1 cellular context compared by ENCODE assay signal in the genomic region with DNA sequence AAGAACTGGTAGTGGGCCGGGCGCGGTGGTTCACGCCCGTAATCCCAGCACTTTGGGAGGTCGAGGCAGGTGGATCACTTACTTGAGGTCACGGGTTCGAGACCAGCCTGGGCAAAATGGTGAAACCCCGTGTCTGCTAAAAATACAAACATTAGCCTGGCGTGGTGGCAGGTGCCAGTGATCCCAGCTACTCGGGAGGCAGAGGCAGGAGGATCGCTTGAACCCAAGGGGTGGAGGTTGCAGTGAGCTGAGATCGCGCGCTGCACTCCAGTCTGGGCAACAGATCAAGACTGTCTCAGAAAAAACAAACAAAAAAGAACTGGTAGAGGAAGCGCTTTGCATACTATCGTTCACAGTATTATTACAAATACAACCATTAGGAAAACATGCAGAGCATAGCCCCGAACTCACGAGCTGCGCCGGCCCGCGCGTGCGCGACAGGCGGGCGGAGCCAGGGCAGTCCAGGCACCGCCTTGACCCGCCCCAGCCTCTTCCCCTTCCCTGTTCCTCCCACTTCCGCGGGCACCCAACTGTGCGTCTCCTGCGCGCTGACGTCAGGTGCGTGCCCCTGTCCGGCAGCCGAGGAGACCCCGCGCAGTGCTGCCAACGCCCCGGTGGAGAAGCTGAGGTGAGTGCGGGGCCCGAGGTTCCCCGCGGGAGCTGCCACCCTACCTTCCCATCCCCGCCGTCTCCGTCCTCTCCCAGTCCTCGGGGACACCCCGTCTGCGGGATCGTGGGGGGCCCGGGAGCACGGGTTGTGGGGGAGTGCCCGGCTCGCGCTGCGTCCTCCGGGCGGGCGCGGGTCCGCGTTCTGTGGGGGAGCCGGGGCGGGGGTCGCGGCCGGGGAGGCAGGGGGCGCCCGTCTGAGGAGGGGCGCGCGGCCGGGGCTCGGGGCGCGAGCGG.
TF ChIP-seq lines count a peak whose summit lies in the region.

A gene (plus strand): TSS at position 595 of the 903 bp plus-strand sequence. CDS start 25,770 bp downstream, outside the sequence.

TF ChIP-seq in WTC11, 78 proteins besides CTCF, POLR2A, EP300 and RAD21 (continued from another document and continues in another):
- TF ChIP-seq, protein P1, sequence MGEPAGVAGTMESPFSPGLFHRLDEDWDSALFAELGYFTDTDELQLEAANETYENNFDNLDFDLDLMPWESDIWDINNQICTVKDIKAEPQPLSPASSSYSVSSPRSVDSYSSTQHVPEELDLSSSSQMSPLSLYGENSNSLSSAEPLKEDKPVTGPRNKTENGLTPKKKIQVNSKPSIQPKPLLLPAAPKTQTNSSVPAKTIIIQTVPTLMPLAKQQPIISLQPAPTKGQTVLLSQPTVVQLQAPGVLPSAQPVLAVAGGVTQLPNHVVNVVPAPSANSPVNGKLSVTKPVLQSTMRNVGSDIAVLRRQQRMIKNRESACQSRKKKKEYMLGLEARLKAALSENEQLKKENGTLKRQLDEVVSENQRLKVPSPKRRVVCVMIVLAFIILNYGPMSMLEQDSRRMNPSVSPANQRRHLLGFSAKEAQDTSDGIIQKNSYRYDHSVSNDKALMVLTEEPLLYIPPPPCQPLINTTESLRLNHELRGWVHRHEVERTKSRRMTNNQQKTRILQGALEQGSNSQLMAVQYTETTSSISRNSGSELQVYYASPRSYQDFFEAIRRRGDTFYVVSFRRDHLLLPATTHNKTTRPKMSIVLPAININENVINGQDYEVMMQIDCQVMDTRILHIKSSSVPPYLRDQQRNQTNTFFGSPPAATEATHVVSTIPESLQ (CRISPR knock-in tag; IDR thresholded peaks at IDR 0.05): no peak
- TF ChIP-seq ZBTB21 (CRISPR knock-in tag; IDR thresholded peaks at IDR 0.05; ENCODE audit: borderline replicate concordance) (no peak), FOXP1 (CRISPR knock-in tag; IDR thresholded peaks at IDR 0.05; ENCODE audit: borderline replicate concordance) (peak; percentile 76; the same call in 1 of the 2 replicates), CBFB (CRISPR knock-in tag; IDR thresholded peaks at IDR 0.05; ENCODE audit: low read depth) (no peak), ATF1 (CRISPR knock-in tag; IDR thresholded peaks at IDR 0.05) (no peak), ZNF219 (CRISPR knock-in tag; IDR thresholded peaks at IDR 0.05; ENCODE audit: borderline replicate concordance) (no peak), NR1H2 (CRISPR knock-in tag; IDR thresholded peaks at IDR 0.05) (no peak), ZNF416 (CRISPR knock-in tag; IDR thresholded peaks at IDR 0.05) (peak; percentile 59; the same call in 1 of the 2 replicates), GTF2I (CRISPR knock-in tag; conservative IDR thresholded peaks at IDR 0.05) (peak; percentile 40; the same call in 1 of the 2 replicates), ZNF396 (CRISPR knock-in tag; IDR thresholded peaks at IDR 0.05; ENCODE audit: borderline replicate concordance) (no peak), ESRRA (CRISPR knock-in tag; IDR thresholded peaks at IDR 0.05; ENCODE audit: borderline replicate concordance) (0 out of 2 replicates have a peak, but pooled peaks have one; percentile 48), MYBL2 (CRISPR knock-in tag; IDR thresholded peaks at IDR 0.05) (no peak), PRRX2 (CRISPR knock-in tag; IDR thresholded peaks at IDR 0.05) (no peak), ZNF671 (CRISPR knock-in tag; IDR thresholded peaks at IDR 0.05) (no peak), TEAD4 (CRISPR knock-in tag; IDR thresholded peaks at IDR 0.05) (no peak), GABPB1 (CRISPR knock-in tag; IDR thresholded peaks at IDR 0.05) (peak; percentile 75), FOXK1 (CRISPR knock-in tag; IDR thresholded peaks at IDR 0.05) (peak; percentile 89), NR3C1 (CRISPR knock-in tag; conservative IDR thresholded peaks at IDR 0.05; ENCODE audit: low read depth) (no peak), HMGA2 (CRISPR knock-in tag; IDR thresholded peaks at IDR 0.05) (no peak)
- TF ChIP-seq, protein P2, sequence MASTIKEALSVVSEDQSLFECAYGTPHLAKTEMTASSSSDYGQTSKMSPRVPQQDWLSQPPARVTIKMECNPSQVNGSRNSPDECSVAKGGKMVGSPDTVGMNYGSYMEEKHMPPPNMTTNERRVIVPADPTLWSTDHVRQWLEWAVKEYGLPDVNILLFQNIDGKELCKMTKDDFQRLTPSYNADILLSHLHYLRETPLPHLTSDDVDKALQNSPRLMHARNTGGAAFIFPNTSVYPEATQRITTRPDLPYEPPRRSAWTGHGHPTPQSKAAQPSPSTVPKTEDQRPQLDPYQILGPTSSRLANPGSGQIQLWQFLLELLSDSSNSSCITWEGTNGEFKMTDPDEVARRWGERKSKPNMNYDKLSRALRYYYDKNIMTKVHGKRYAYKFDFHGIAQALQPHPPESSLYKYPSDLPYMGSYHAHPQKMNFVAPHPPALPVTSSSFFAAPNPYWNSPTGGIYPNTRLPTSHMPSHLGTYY (CRISPR knock-in tag; IDR thresholded peaks at IDR 0.05): no peak
- TF ChIP-seq, protein P3, sequence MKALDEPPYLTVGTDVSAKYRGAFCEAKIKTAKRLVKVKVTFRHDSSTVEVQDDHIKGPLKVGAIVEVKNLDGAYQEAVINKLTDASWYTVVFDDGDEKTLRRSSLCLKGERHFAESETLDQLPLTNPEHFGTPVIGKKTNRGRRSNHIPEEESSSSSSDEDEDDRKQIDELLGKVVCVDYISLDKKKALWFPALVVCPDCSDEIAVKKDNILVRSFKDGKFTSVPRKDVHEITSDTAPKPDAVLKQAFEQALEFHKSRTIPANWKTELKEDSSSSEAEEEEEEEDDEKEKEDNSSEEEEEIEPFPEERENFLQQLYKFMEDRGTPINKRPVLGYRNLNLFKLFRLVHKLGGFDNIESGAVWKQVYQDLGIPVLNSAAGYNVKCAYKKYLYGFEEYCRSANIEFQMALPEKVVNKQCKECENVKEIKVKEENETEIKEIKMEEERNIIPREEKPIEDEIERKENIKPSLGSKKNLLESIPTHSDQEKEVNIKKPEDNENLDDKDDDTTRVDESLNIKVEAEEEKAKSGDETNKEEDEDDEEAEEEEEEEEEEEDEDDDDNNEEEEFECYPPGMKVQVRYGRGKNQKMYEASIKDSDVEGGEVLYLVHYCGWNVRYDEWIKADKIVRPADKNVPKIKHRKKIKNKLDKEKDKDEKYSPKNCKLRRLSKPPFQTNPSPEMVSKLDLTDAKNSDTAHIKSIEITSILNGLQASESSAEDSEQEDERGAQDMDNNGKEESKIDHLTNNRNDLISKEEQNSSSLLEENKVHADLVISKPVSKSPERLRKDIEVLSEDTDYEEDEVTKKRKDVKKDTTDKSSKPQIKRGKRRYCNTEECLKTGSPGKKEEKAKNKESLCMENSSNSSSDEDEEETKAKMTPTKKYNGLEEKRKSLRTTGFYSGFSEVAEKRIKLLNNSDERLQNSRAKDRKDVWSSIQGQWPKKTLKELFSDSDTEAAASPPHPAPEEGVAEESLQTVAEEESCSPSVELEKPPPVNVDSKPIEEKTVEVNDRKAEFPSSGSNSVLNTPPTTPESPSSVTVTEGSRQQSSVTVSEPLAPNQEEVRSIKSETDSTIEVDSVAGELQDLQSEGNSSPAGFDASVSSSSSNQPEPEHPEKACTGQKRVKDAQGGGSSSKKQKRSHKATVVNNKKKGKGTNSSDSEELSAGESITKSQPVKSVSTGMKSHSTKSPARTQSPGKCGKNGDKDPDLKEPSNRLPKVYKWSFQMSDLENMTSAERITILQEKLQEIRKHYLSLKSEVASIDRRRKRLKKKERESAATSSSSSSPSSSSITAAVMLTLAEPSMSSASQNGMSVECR (CRISPR knock-in tag; IDR thresholded peaks at IDR 0.05; ENCODE audit: borderline replicate concordance): 0 out of 2 replicates have a peak, but pooled peaks have one; percentile 28
- TF ChIP-seq, protein P4, sequence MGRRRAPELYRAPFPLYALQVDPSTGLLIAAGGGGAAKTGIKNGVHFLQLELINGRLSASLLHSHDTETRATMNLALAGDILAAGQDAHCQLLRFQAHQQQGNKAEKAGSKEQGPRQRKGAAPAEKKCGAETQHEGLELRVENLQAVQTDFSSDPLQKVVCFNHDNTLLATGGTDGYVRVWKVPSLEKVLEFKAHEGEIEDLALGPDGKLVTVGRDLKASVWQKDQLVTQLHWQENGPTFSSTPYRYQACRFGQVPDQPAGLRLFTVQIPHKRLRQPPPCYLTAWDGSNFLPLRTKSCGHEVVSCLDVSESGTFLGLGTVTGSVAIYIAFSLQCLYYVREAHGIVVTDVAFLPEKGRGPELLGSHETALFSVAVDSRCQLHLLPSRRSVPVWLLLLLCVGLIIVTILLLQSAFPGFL (CRISPR knock-in tag; IDR thresholded peaks at IDR 0.05; ENCODE audit: borderline replicate concordance): no peak
- TF ChIP-seq, protein P5, sequence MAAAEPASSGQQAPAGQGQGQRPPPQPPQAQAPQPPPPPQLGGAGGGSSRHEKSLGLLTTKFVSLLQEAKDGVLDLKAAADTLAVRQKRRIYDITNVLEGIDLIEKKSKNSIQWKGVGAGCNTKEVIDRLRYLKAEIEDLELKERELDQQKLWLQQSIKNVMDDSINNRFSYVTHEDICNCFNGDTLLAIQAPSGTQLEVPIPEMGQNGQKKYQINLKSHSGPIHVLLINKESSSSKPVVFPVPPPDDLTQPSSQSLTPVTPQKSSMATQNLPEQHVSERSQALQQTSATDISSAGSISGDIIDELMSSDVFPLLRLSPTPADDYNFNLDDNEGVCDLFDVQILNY (CRISPR knock-in tag; IDR thresholded peaks at IDR 0.05): no peak; the same call in none of the 2 replicates
- TF ChIP-seq, protein P6, sequence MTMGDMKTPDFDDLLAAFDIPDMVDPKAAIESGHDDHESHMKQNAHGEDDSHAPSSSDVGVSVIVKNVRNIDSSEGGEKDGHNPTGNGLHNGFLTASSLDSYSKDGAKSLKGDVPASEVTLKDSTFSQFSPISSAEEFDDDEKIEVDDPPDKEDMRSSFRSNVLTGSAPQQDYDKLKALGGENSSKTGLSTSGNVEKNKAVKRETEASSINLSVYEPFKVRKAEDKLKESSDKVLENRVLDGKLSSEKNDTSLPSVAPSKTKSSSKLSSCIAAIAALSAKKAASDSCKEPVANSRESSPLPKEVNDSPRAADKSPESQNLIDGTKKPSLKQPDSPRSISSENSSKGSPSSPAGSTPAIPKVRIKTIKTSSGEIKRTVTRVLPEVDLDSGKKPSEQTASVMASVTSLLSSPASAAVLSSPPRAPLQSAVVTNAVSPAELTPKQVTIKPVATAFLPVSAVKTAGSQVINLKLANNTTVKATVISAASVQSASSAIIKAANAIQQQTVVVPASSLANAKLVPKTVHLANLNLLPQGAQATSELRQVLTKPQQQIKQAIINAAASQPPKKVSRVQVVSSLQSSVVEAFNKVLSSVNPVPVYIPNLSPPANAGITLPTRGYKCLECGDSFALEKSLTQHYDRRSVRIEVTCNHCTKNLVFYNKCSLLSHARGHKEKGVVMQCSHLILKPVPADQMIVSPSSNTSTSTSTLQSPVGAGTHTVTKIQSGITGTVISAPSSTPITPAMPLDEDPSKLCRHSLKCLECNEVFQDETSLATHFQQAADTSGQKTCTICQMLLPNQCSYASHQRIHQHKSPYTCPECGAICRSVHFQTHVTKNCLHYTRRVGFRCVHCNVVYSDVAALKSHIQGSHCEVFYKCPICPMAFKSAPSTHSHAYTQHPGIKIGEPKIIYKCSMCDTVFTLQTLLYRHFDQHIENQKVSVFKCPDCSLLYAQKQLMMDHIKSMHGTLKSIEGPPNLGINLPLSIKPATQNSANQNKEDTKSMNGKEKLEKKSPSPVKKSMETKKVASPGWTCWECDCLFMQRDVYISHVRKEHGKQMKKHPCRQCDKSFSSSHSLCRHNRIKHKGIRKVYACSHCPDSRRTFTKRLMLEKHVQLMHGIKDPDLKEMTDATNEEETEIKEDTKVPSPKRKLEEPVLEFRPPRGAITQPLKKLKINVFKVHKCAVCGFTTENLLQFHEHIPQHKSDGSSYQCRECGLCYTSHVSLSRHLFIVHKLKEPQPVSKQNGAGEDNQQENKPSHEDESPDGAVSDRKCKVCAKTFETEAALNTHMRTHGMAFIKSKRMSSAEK (CRISPR knock-in tag; IDR thresholded peaks at IDR 0.05; ENCODE audit: borderline replicate concordance): no peak
- TF ChIP-seq, protein P7, sequence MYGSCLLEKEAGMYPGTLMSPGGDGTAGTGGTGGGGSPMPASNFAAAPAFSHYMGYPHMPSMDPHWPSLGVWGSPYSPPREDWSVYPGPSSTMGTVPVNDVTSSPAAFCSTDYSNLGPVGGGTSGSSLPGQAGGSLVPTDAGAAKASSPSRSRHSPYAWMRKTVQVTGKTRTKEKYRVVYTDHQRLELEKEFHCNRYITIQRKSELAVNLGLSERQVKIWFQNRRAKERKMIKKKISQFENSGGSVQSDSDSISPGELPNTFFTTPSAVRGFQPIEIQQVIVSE (CRISPR knock-in tag; IDR thresholded peaks at IDR 0.05; ENCODE audit: borderline replicate concordance): no peak
- TF ChIP-seq, protein P8, sequence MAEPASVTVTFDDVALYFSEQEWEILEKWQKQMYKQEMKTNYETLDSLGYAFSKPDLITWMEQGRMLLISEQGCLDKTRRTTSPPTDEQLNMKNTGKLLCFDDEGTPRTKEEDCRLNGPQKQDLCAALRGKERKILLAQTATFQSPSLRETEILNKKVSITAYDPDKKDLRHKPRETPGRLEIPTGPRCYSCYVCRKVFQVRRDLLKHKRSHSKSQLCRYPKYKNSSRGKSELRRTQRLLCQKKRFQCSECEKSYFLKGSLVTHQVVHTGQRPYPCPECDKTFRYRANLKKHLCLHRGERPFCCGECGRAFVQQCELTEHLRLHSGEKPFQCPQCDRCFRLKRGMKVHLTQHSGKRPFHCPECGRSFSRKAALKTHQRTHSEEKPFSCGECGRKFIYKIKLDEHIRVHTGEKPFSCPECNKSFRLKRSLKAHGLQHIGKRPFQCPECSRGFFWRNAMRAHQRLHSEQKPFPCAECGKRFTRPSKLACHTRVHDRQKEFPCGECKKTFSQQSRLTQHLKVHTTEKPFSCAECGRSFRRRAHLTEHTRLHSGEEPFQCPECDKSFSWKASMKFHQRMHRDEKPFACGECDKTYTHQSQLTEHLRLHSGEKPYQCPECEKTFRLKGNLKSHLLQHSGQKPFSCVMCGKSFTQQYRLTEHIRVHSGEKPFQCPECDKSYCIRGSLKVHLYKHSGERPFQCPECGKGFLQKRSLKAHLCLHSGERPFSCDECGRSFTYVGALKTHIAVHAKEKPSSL (CRISPR knock-in tag; conservative IDR thresholded peaks at IDR 0.05): no peak
- TF ChIP-seq, protein P9, sequence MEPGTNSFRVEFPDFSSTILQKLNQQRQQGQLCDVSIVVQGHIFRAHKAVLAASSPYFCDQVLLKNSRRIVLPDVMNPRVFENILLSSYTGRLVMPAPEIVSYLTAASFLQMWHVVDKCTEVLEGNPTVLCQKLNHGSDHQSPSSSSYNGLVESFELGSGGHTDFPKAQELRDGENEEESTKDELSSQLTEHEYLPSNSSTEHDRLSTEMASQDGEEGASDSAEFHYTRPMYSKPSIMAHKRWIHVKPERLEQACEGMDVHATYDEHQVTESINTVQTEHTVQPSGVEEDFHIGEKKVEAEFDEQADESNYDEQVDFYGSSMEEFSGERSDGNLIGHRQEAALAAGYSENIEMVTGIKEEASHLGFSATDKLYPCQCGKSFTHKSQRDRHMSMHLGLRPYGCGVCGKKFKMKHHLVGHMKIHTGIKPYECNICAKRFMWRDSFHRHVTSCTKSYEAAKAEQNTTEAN (CRISPR knock-in tag; IDR thresholded peaks at IDR 0.05): no peak
- TF ChIP-seq, protein P10, sequence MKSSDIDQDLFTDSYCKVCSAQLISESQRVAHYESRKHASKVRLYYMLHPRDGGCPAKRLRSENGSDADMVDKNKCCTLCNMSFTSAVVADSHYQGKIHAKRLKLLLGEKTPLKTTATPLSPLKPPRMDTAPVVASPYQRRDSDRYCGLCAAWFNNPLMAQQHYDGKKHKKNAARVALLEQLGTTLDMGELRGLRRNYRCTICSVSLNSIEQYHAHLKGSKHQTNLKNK (CRISPR knock-in tag; IDR thresholded peaks at IDR 0.05): no peak
- TF ChIP-seq, protein P11, sequence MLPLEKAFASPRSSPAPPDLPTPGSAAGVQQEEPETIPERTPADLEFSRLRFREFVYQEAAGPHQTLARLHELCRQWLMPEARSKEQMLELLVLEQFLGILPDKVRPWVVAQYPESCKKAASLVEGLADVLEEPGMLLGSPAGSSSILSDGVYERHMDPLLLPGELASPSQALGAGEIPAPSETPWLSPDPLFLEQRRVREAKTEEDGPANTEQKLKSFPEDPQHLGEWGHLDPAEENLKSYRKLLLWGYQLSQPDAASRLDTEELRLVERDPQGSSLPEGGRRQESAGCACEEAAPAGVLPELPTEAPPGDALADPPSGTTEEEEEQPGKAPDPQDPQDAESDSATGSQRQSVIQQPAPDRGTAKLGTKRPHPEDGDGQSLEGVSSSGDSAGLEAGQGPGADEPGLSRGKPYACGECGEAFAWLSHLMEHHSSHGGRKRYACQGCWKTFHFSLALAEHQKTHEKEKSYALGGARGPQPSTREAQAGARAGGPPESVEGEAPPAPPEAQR (CRISPR knock-in tag; IDR thresholded peaks at IDR 0.05): no peak
